In genomic region chr18:79508565-79509535, GRCh38 we compare ENCODE assay signal across 10 cellular contexts.
DNase-seq lines count a peak whose midpoint lies in the region; ATAC-seq, FAIRE-seq and TF ChIP-seq lines count a peak whose summit lies in the region.
"Had no signal": no experiment of that assay in that cellular context is flagged by ENCODE, and none has a peak within 500 bp of the region (broad histone marks: within the 10 kb centered on the region; RNA-seq: fewer than 3 reads in every experiment).

No MANE protein-coding gene starts in this region.

- H3K4me3 ChIP-seq in OCI-LY1 (ENCODE audit: low read depth, low read length, poor library complexity, severe bottlenecking) (peak overlapping the region; percentile 16), left lung (no peak overlapping the region), uterus (peak overlapping the region in 1 of 2 donors; percentile 40)

- DNase-seq in stimulated activated CD4-positive, alpha-beta T cell treated with anti-CD3 and anti-CD28 coated beads, Interleukin-1b, Interleukin-23, amount 100 ng/mL, for 48 hours = peak; percentile 2
- DNase-seq in stimulated activated CD4-positive, alpha-beta T cell treated with anti-CD3 and anti-CD28 coated beads, Interleukin-12 subunit alpha, Interleukin-12 subunit beta, amount 100 ng/mL, for 4 hours = no peak
- peak; percentile 42 to 80 for DNase-seq in left lung
- peak; percentile 19 to 20 for DNase-seq in uterus
- DNase-seq in NCI-H524 treated with DMSO at 0.1 percent for 48 hours (lab: John Stamatoyannopoulos, UW) = no peak
- no peak for DNase-seq in H54 (ENCODE audit: insufficient read length, low spot score)
- no peak for DNase-seq in SHP77 treated with DMSO at 0.1 percent for 48 hours (lab: John Stamatoyannopoulos, UW)
- DNase-seq: DMS79, SHP77 had no signal

- no peak overlapping the region for H2AFZ ChIP-seq in OCI-LY1 (ENCODE audit: low read length)

- no peak for ATAC-seq in left lung

- no peaks in the 10 kb centered on the region for H3K9me3 ChIP-seq in OCI-LY1 (ENCODE audit: low read length)
- no peaks in the 10 kb centered on the region for H3K9me3 ChIP-seq in left lung
- no peaks in the 10 kb centered on the region for H3K9me3 ChIP-seq in uterus

- H3K4me1 ChIP-seq in OCI-LY1 (ENCODE audit: insufficient read depth, low read length, severe bottlenecking) (peaks cover 49% of the 10 kb centered on the region), left lung (peaks cover 17 to 32% of the 10 kb centered on the region in 2 donors), uterus (peaks cover 7 to 9% of the 10 kb centered on the region in 2 donors)

- H3K27me3 ChIP-seq in OCI-LY1 (ENCODE audit: insufficient read depth, low read length) (no peaks in the 10 kb centered on the region), left lung (no peaks in the 10 kb centered on the region), uterus (no peaks in the 10 kb centered on the region)

- peak overlapping the region; percentile 57 for H3K4me2 ChIP-seq in OCI-LY1 (ENCODE audit: low read length)

- no peak for TF ChIP-seq CTCF in OCI-LY1 (IDR thresholded peaks at IDR 0.05; ENCODE audit: low read length)
- no peak for TF ChIP-seq CTCF in left lung (IDR thresholded peaks at IDR 0.05)
- no peak for TF ChIP-seq CTCF in uterus (IDR thresholded peaks at IDR 0.05)

- peaks cover 57% of the 10 kb centered on the region for H3K36me3 ChIP-seq in OCI-LY1 (ENCODE audit: insufficient read depth, low read length)
- H3K36me3 ChIP-seq in left lung = peaks cover 0 to 10% of the 10 kb centered on the region in 2 donors
- no peaks in the 10 kb centered on the region for H3K36me3 ChIP-seq in uterus

- H3K27ac ChIP-seq in OCI-LY1 (ENCODE audit: low read depth, low read length, poor library complexity, severe bottlenecking) = peak overlapping the region; percentile 100
- no peak overlapping the region for H3K27ac ChIP-seq in left lung
- H3K27ac ChIP-seq in uterus = peak overlapping the region; percentile 87 to 91

- H3K9me2 ChIP-seq in OCI-LY1 (ENCODE audit: low read depth, low read length) = no peaks in the 10 kb centered on the region

- peaks cover 6% of the 10 kb centered on the region; the same call in 1 of the 2 replicates for H3F3A ChIP-seq in OCI-LY1 (ENCODE audit: insufficient read depth, low read length)

- TF ChIP-seq POLR2A in uterus (IDR thresholded peaks at IDR 0.05) (no peak), H54 (IDR thresholded peaks at IDR 0.05; ENCODE audit: low read depth, low read length) (no peak)

- H4K20me1 ChIP-seq in OCI-LY1 (ENCODE audit: insufficient read depth, low read length) = no peaks in the 10 kb centered on the region

- peak overlapping the region; percentile 86 for H3K9ac ChIP-seq in OCI-LY1 (ENCODE audit: low read length)

- intact Hi-C loops in left lung (cut with DNase I) = no loop called here
- intact Hi-C loops in uterus (cut with DNase I; ENCODE audit: low total_unique reads) = no loop called here

- no peaks in the 10 kb centered on the region for H3K79me2 ChIP-seq in OCI-LY1 (ENCODE audit: insufficient read depth, low read length)

- no peak for FAIRE-seq in H54 (lab: Jason Lieb, UNC)

Comparison
In these comparisons a context has a peak if more than half of its experiments do, and no peak if none do; other contexts are left out.
1. DNase-seq: peak in stimulated activated CD4-positive, alpha-beta T cell treated with anti-CD3 and anti-CD28 coated beads, Interleukin-1b, Interleukin-23, amount 100 ng/mL, for 48 hours (single experiment), left lung (2 of 2) and uterus (2 of 2); none in stimulated activated CD4-positive, alpha-beta T cell treated with anti-CD3 and anti-CD28 coated beads, Interleukin-12 subunit alpha, Interleukin-12 subunit beta, amount 100 ng/mL, for 4 hours (single experiment), NCI-H524 treated with DMSO at 0.1 percent for 48 hours (single experiment), H54 (single experiment) and SHP77 treated with DMSO at 0.1 percent for 48 hours (single experiment).
2. H3K27ac ChIP-seq: peak in OCI-LY1 (single experiment) and uterus (2 of 2); none in left lung (0 of 2).